In genomic region chr1:12899186-12899585, GRCh38 we compare ENCODE assay signal across 2 cellular contexts. TPM values are rescaled to one million over a fixed set of nuclear protein-coding genes. Genes with fewer than 3 reads are reported as not detected.
"Had no signal": no experiment of that assay in that cellular context is flagged by ENCODE, and none has a peak within 500 bp of the region (broad histone marks: within the 10 kb centered on the region; RNA-seq: fewer than 3 reads in every experiment).

No MANE protein-coding gene starts in this region.

RNA-seq across cellular contexts. Expression of gene PRAMEF10, which starts 1.1 kb away (rescaled TPM):
- total RNA-seq: G401, GM12878 had no signal

RNA-seq across cellular contexts. Expression of gene PRAMEF4, which starts 13.2 kb away (rescaled TPM):
- total RNA-seq: G401, GM12878 had no signal

RNA-seq across cellular contexts. Expression of gene PRAMEF7, which starts 17.2 kb away (rescaled TPM):
- total RNA-seq: G401, GM12878 had no signal

RNA-seq across cellular contexts. Expression of gene PRAMEF2, which starts 42.3 kb away (rescaled TPM):
- total RNA-seq: G401, GM12878 had no signal

RNA-seq across cellular contexts. Expression of gene PRAMEF6, which starts 48.2 kb away (rescaled TPM):
- total RNA-seq: GM12878 had no signal
